Comparison of ENCODE assay signal across 1 cellular context in genomic region chr5:59496524-59497134, GRCh38.
TF ChIP-seq lines count a peak whose summit lies in the region.

No MANE protein-coding gene starts in this region.

TF ChIP-seq in WTC11, 78 proteins besides CTCF, POLR2A, EP300 and RAD21 (continued from another document):
- TF ChIP-seq FOXP4 (CRISPR knock-in tag; IDR thresholded peaks at IDR 0.05) (no peak), ZNF396 (CRISPR knock-in tag; IDR thresholded peaks at IDR 0.05; ENCODE audit: borderline replicate concordance) (no peak), SMAD3 (CRISPR knock-in tag; IDR thresholded peaks at IDR 0.05; ENCODE audit: borderline replicate concordance) (no peak), TEAD1 (CRISPR knock-in tag; IDR thresholded peaks at IDR 0.05) (no peak)
